ENCODE assay signal across 8 cellular contexts in the genomic region with DNA sequence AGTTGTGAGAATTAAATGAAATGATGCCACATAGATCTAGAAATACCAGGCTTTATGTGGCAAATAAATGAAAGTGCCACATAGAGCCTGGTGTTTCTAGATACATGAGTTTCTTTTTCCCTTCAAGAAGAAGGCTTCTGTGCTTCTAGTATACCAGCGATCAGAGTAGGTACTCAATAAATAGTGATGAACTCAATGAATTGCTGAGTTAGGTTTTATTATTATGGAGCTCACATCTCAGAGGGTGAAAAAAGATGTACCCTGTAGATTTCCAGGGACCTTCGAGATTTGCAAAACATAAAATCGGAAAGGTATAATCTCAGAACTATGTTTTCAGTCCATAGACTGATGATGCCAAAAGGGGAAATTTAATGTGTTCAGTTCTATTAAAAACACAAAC. TPM values are rescaled to one million over a fixed set of nuclear protein-coding genes. Genes with fewer than 3 reads are reported as not detected.
DNase-seq lines count a peak whose midpoint lies in the region; ATAC-seq and TF ChIP-seq lines count a peak whose summit lies in the region.

No MANE protein-coding gene starts in this region.

- peak overlapping the region; percentile 93 to 96 (median 94) for H3K27ac ChIP-seq in transverse colon

- no peak for TF ChIP-seq POLR2A in transverse colon (IDR thresholded peaks at IDR 0.05)

- in situ Hi-C loops in transverse colon (cut with MboI; ENCODE audit: low pct_ligation_motif_present in 1 of 4, low pct_unique_long_range_greater_than_20kb in 1 of 4, low sequenced_read_pairs in 3 of 4) = no loop called here

- CTCF ChIA-PET in activated CD4-positive, alpha-beta memory T cell treated with anti-CD3 and anti-CD28 coated beads, Interleukin-2, amount 10 ng/mL, durations not matched to agents 7 days and 5 days (lab: Charles Lee) = interaction anchor here (1.1 to 1.5 kb wide), 3 partner anchors 40 to 236 kb away, joined by 3 to 7 read pairs (median 4); no protein-coding TSS in a partner anchor
- CTCF ChIA-PET in activated CD4-positive, alpha-beta memory T cell treated with anti-CD3 and anti-CD28 coated beads for 36 hours (lab: Charles Lee) = interaction anchor here (1.2 to 2.5 kb wide), 2 partner anchors 13 to 41 kb away, joined by 4 to 9 read pairs; no protein-coding TSS in a partner anchor
- CTCF ChIA-PET in MCF 10A (lab: Yijun Ruan, JAX) = interaction anchor here (0.6 to 2.5 kb wide), 6 partner anchors 11 to 52 kb away, joined by 3 to 18 read pairs (median 6); no protein-coding TSS in a partner anchor

- peaks cover 8% of the 10 kb centered on the region for H3K27me3 Mint-ChIP-seq in activated CD4-positive, alpha-beta memory T cell treated with anti-CD3 and anti-CD28 coated beads, Interleukin-2, amount 10 ng/mL, durations not matched to agents 7 days and 5 days
- no peaks in the 10 kb centered on the region for H3K27me3 Mint-ChIP-seq in activated CD4-positive, alpha-beta memory T cell treated with anti-CD3 and anti-CD28 coated beads for 36 hours
- no peaks in the 10 kb centered on the region for H3K27me3 Mint-ChIP-seq in MCF 10A (ENCODE audit: insufficient read depth, unreplicated experiment)
- no peaks in the 10 kb centered on the region for H3K27me3 Mint-ChIP-seq in naive thymus-derived CD8-positive, alpha-beta T cell

- no peaks in the 10 kb centered on the region for H3K36me3 ChIP-seq in transverse colon

- H3K9me3 ChIP-seq in transverse colon = no peaks in the 10 kb centered on the region

- 80 to 90% methylated on average over 3 of the region's 3 CpGs for WGBS in transverse colon (ENCODE audit: low coverage in 1 of 2), 2 donors

- peaks cover 7% of the 10 kb centered on the region for H3K36me3 Mint-ChIP-seq in activated CD4-positive, alpha-beta memory T cell treated with anti-CD3 and anti-CD28 coated beads, Interleukin-2, amount 10 ng/mL, durations not matched to agents 7 days and 5 days (ENCODE audit: low read depth)
- H3K36me3 Mint-ChIP-seq in activated CD4-positive, alpha-beta memory T cell treated with anti-CD3 and anti-CD28 coated beads for 36 hours = peaks cover 2% of the 10 kb centered on the region
- H3K36me3 Mint-ChIP-seq in MCF 10A (ENCODE audit: insufficient read depth, unreplicated experiment) = no peaks in the 10 kb centered on the region
- no peaks in the 10 kb centered on the region for H3K36me3 Mint-ChIP-seq in naive thymus-derived CD8-positive, alpha-beta T cell

- H3K27me3 ChIP-seq in transverse colon = no peaks in the 10 kb centered on the region

- POLR2A ChIA-PET in activated CD4-positive, alpha-beta memory T cell treated with anti-CD3 and anti-CD28 coated beads, Interleukin-2, amount 10 ng/mL, durations not matched to agents 7 days and 5 days (lab: Charles Lee) = interaction anchor here (1.0 to 1.6 kb wide), 5 partner anchors 11 to 39 kb away, joined by 3 to 5 read pairs (median 4); no protein-coding TSS in a partner anchor
- POLR2A ChIA-PET in activated CD4-positive, alpha-beta memory T cell treated with anti-CD3 and anti-CD28 coated beads for 36 hours (lab: Charles Lee) = interaction anchor here (0.6 to 1.2 kb wide), 2 partner anchors 26 to 140 kb away, joined by 4 to 5 read pairs; no protein-coding TSS in a partner anchor
- POLR2A ChIA-PET in MCF 10A (lab: Yijun Ruan, JAX) = interaction anchor here (0.6 to 2.9 kb wide), 16 partner anchors 8 to 117 kb away, joined by 3 to 47 read pairs (median 4); a partner anchor contains a TSS
- POLR2A ChIA-PET in naive thymus-derived CD8-positive, alpha-beta T cell (lab: Charles Lee) = interaction anchor here (1.3 to 1.4 kb wide), 3 partner anchors 37 to 196 kb away, joined by 3 to 4 read pairs (median 3); no protein-coding TSS in a partner anchor

- peak overlapping the region; percentile 74 for H3K27ac Mint-ChIP-seq in activated CD4-positive, alpha-beta memory T cell treated with anti-CD3 and anti-CD28 coated beads, Interleukin-2, amount 10 ng/mL, durations not matched to agents 7 days and 5 days
- no peak overlapping the region for H3K27ac Mint-ChIP-seq in activated CD4-positive, alpha-beta memory T cell treated with anti-CD3 and anti-CD28 coated beads for 36 hours
- H3K27ac Mint-ChIP-seq in MCF 10A (ENCODE audit: low read depth, unreplicated experiment) = peak overlapping the region; percentile 70
- peak overlapping the region; percentile 63 to 95 (median 92) for H3K27ac Mint-ChIP-seq in naive thymus-derived CD8-positive, alpha-beta T cell

- no peaks in the 10 kb centered on the region for H3K9me3 Mint-ChIP-seq in activated CD4-positive, alpha-beta memory T cell treated with anti-CD3 and anti-CD28 coated beads, Interleukin-2, amount 10 ng/mL, durations not matched to agents 7 days and 5 days
- no peaks in the 10 kb centered on the region for H3K9me3 Mint-ChIP-seq in activated CD4-positive, alpha-beta memory T cell treated with anti-CD3 and anti-CD28 coated beads for 36 hours
- no peaks in the 10 kb centered on the region for H3K9me3 Mint-ChIP-seq in MCF 10A (ENCODE audit: unreplicated experiment)
- no peaks in the 10 kb centered on the region for H3K9me3 Mint-ChIP-seq in naive thymus-derived CD8-positive, alpha-beta T cell

- intact Hi-C loops in activated CD4-positive, alpha-beta memory T cell treated with anti-CD3 and anti-CD28 coated beads for 36 hours (cut with micrococcal nuclease) = loop anchor here (10.0 kb wide), 1 partner anchor 869 kb away; no protein-coding TSS in a partner anchor
- intact Hi-C loops in MCF 10A (cut with micrococcal nuclease) (loop anchor here (5.0 kb wide), 1 partner anchor 86 kb away; a partner anchor contains a TSS), transverse colon (cut with DNase I; ENCODE audit: low total_unique reads) (no loop called here)

- peaks cover 15 to 39% (median 32%) of the 10 kb centered on the region in 4 donors for H3K4me1 ChIP-seq in transverse colon

- BruUV-seq in MCF 10A (replicated peaks; lab: Mats Ljungman, UMichigan) = no TSS peak

- TF ChIP-seq EP300 in transverse colon (IDR thresholded peaks at IDR 0.05; ENCODE audit: low read depth) = no peak

- no peak for DNase-seq in activated CD4-positive, alpha-beta memory T cell treated with anti-CD3 and anti-CD28 coated beads, Interleukin-2, amount 10 ng/mL, durations not matched to agents 7 days and 5 days
- DNase-seq in activated CD4-positive, alpha-beta memory T cell treated with anti-CD3 and anti-CD28 coated beads for 36 hours = no peak
- no peak for DNase-seq in MCF 10A (ENCODE audit: unreplicated experiment)
- peak in 1 of 10 donors; percentile 10 for DNase-seq in naive thymus-derived CD8-positive, alpha-beta T cell
- DNase-seq in transverse colon = no peak
- DNase-seq in GM10266 (ENCODE audit: extremely low spot score) = no peak
- no peak for DNase-seq in GM19240 (ENCODE audit: insufficient read length, low spot score)

- ATAC-seq in naive thymus-derived CD8-positive, alpha-beta T cell = no peak
- ATAC-seq in GM21360 (IDR thresholded peaks at IDR 0.05; ENCODE audit: unreplicated experiment) = no peak

- no peak overlapping the region for H3K4me3 Mint-ChIP-seq in activated CD4-positive, alpha-beta memory T cell treated with anti-CD3 and anti-CD28 coated beads, Interleukin-2, amount 10 ng/mL, durations not matched to agents 7 days and 5 days
- no peak overlapping the region for H3K4me3 Mint-ChIP-seq in activated CD4-positive, alpha-beta memory T cell treated with anti-CD3 and anti-CD28 coated beads for 36 hours
- no peak overlapping the region for H3K4me3 Mint-ChIP-seq in MCF 10A (ENCODE audit: unreplicated experiment)
- peak overlapping the region in 9 of 10 donors; percentile 64 to 88 (median 80) for H3K4me3 Mint-ChIP-seq in naive thymus-derived CD8-positive, alpha-beta T cell

- peaks cover 46% of the 10 kb centered on the region for H3K4me1 Mint-ChIP-seq in activated CD4-positive, alpha-beta memory T cell treated with anti-CD3 and anti-CD28 coated beads, Interleukin-2, amount 10 ng/mL, durations not matched to agents 7 days and 5 days
- H3K4me1 Mint-ChIP-seq in activated CD4-positive, alpha-beta memory T cell treated with anti-CD3 and anti-CD28 coated beads for 36 hours (ENCODE audit: low read depth) = peaks cover 39% of the 10 kb centered on the region
- H3K4me1 Mint-ChIP-seq in MCF 10A (ENCODE audit: insufficient read depth, unreplicated experiment) = peaks cover 20% of the 10 kb centered on the region
- peaks cover 11 to 46% (median 40%) of the 10 kb centered on the region in 4 donors for H3K4me1 Mint-ChIP-seq in naive thymus-derived CD8-positive, alpha-beta T cell

- TF ChIP-seq CTCF in MCF 10A (IDR thresholded peaks at IDR 0.05; ENCODE audit: unreplicated experiment) (no peak), transverse colon (IDR thresholded peaks at IDR 0.05) (no peak), GM10266 (IDR thresholded peaks at IDR 0.05; ENCODE audit: control insufficient read depth, insufficient read depth, low read depth, missing control alignments) (no peak)

- H3K4me3 ChIP-seq in transverse colon = peak overlapping the region in 1 of 4 donors; percentile 1

RNA-seq across cellular contexts. Expression of a gene that starts 2.3 kb away (rescaled TPM):
- 100 to 1,000 TPM in 1 of 2 experiments, 10 to 100 TPM in 1; 96.9 to 102 TPM for total RNA-seq in activated CD4-positive, alpha-beta memory T cell treated with anti-CD3 and anti-CD28 coated beads, Interleukin-2, amount 10 ng/mL, durations not matched to agents 7 days and 5 days
- 10 to 100 TPM; 33.6 to 34.1 TPM for total RNA-seq in activated CD4-positive, alpha-beta memory T cell treated with anti-CD3 and anti-CD28 coated beads for 36 hours
- 98.5 and 106 TPM in 2 replicates for total RNA-seq in MCF 10A (2022)
- total RNA-seq in naive thymus-derived CD8-positive, alpha-beta T cell = 10 to 100 TPM; 62.9 to 63.1 TPM
- polyA plus RNA-seq in naive thymus-derived CD8-positive, alpha-beta T cell = 10 to 100 TPM; 10.7 to 32.3 (median 12.9) TPM
- total RNA-seq in transverse colon = 100 to 1,000 TPM; 118 to 191 (median 143) TPM

Comparison
In these comparisons a context has a peak if more than half of its experiments do, and no peak if none do; other contexts are left out.
1. H3K4me3 Mint-ChIP-seq: peak in naive thymus-derived CD8-positive, alpha-beta T cell (9 of 10); none in activated CD4-positive, alpha-beta memory T cell treated with anti-CD3 and anti-CD28 coated beads, Interleukin-2, amount 10 ng/mL, durations not matched to agents 7 days and 5 days (single experiment), activated CD4-positive, alpha-beta memory T cell treated with anti-CD3 and anti-CD28 coated beads for 36 hours (single experiment) and MCF 10A (single experiment).